8 cellular contexts compared by ENCODE assay signal in the genomic region with DNA sequence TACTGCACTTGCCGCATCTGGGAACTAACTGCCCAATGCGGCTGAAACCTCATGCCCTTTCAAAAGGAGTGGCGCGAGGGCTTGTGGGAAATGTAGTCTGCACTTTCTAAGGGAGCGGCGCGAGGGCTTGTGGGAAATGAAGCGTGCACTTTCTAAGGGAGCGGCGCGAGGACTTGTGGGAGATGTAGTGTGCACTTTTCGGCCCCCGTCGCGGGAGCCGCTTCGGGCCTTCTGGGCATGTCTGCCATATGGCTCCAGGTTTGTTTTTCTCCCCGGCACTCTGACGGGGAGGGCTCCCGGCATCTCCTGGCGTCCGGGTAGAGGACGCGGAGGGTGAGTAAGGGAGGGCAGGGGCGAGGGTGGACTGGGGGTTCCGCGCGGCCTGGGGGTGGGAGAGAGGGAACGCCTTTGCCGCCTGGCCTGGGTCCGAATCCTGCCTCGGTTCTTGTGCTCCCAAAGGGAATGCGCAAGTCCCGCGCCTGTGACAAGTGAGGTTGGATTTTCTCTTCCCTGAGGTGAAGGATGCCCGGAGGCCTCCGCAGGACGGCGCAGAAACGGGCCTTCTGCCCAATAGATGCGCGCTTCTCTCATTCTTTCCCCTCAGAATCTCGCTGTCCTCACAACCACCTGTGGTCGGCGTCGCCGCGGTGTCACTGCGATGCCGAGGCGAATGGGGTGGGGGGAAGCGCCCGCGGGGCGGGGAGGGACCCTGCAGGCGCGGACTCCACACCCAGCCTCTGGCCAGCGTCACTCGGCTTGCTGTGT. TPM values are rescaled to one million over a fixed set of nuclear protein-coding genes. Genes with fewer than 3 reads are reported as not detected.
DNase-seq lines count a peak whose midpoint lies in the region; ATAC-seq and TF ChIP-seq lines count a peak whose summit lies in the region.

A gene (plus strand): TSS at position 180 of the 765 bp plus-strand sequence. CDS start 2,281 bp downstream, outside the sequence.

- peaks cover 17% of the 10 kb centered on the region for H3K9me3 Mint-ChIP-seq in activated CD4-positive, alpha-beta T cell treated with anti-CD3 and anti-CD28 coated beads for 36 hours (ENCODE audit: low read depth)

- intact Hi-C loops in activated CD4-positive, alpha-beta T cell treated with anti-CD3 and anti-CD28 coated beads for 36 hours (cut with DNase I, micrococcal nuclease) = loop anchor here (1.0 to 5.0 kb wide), 7 partner anchors 42 to 308 kb away; a partner anchor contains a TSS

- peak within 1 kb of the TSS; percentile 90 for H3K27ac Mint-ChIP-seq in activated CD4-positive, alpha-beta T cell treated with anti-CD3 and anti-CD28 coated beads for 36 hours

- H3K27me3 Mint-ChIP-seq in activated CD4-positive, alpha-beta T cell treated with anti-CD3 and anti-CD28 coated beads for 36 hours = no peaks in the 10 kb centered on the region

- CTCF ChIA-PET in activated CD4-positive, alpha-beta T cell treated with anti-CD3 and anti-CD28 coated beads for 36 hours (lab: Charles Lee) = interaction anchor here (0.6 to 1.4 kb wide), 3 partner anchors 82 to 128 kb away, joined by 3 to 4 read pairs (median 3); a partner anchor contains a TSS

- POLR2A ChIA-PET in activated CD4-positive, alpha-beta T cell treated with anti-CD3 and anti-CD28 coated beads for 36 hours (lab: Charles Lee) = interaction anchor here (1.4 kb wide), 1 partner anchor 84 kb away, joined by 4 read pairs; a partner anchor contains a TSS

- peak within 1 kb of the TSS; percentile 89 for H3K4me3 ChIP-seq in choroid plexus epithelial cell (ENCODE audit: low read depth, low read length)

- peaks cover 31% of the 10 kb centered on the region for H3K4me1 Mint-ChIP-seq in activated CD4-positive, alpha-beta T cell treated with anti-CD3 and anti-CD28 coated beads for 36 hours

- DNase-seq in Ammon's horn (ENCODE audit: low spot score) (peak; percentile 98), GM19238 (ENCODE audit: insufficient read length, low spot score) (peak; percentile 62), NCI-H524 (lab: John Stamatoyannopoulos, UW) (peak; percentile 68 to 86), choroid plexus epithelial cell (ENCODE audit: low read depth) (peak; percentile 98), kidney tubule cell (ENCODE audit: low spot score) (peak; percentile 96)
- DNase-seq in activated CD4-positive, alpha-beta T cell treated with anti-CD3 and anti-CD28 coated beads for 36 hours = peak; percentile 94
- peak; percentile 69 to 85 (median 78) for DNase-seq in stimulated activated CD4-positive, alpha-beta T cell treated with anti-CD3 and anti-CD28 coated beads, Interleukin-1b, Interleukin-23, amount 100 ng/mL, for 24 hours (ENCODE audit: low read depth in 4 of 4, low spot score in 1 of 4)

- peak within 1 kb of the TSS; percentile 85 for H3K4me3 Mint-ChIP-seq in activated CD4-positive, alpha-beta T cell treated with anti-CD3 and anti-CD28 coated beads for 36 hours

- H3K36me3 Mint-ChIP-seq in activated CD4-positive, alpha-beta T cell treated with anti-CD3 and anti-CD28 coated beads for 36 hours (ENCODE audit: low read depth) = peaks cover 45% of the 10 kb centered on the region

- no peak for TF ChIP-seq CTCF in choroid plexus epithelial cell (conservative IDR thresholded peaks at IDR 0.05; ENCODE audit: low read depth, low read length)

- ATAC-seq in HG03442 (IDR thresholded peaks at IDR 0.05; ENCODE audit: unreplicated experiment) = peak; percentile 97
- peak; percentile 98 for ATAC-seq in activated CD4-positive, alpha-beta T cell treated with anti-CD3 and anti-CD28 coated beads for 36 hours

RNA-seq across cellular contexts. Expression of the gene that starts here (rescaled TPM):
- total RNA-seq in activated CD4-positive, alpha-beta T cell treated with anti-CD3 and anti-CD28 coated beads for 36 hours = 10 to 100 TPM; 24.1 to 25.5 TPM

Comparison
In these comparisons a context has a peak if more than half of its experiments do, and no peak if none do; other contexts are left out.
1. Peak in every context shown above with its lines: DNase-seq, ATAC-seq and H3K4me3 ChIP-seq.